In the genomic region with DNA sequence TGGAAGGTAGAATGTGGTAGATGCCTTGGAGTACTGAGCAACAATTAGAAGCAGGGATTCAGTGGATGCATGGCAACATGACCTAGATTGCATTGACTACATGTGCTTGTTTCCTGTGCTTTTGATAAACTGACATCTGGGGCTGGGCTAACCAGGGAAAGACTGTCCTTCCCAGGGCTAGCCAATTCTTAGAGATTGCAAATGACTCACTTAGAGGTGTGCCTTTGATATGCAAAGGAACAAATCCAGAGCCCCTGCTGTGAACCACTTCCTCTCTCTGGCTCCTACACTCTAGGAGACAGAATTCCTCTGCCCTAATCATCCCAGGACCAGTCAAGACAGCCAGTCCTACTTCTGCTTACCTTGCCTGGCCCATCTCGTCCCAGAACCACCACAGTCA, we compare ENCODE assay signal across 16 cellular contexts.
A peak's percentile ranks its signal among the peaks of the same experiment; 100 is the strongest.
DNase-seq lines count a peak whose midpoint lies in the region; ATAC-seq and TF ChIP-seq lines count a peak whose summit lies in the region.
"Had no signal": no experiment of that assay in that cellular context is flagged by ENCODE, and none has a peak within 500 bp of the region (broad histone marks: within the 10 kb centered on the region; RNA-seq: fewer than 3 reads in every experiment).

No MANE protein-coding gene starts in this region.

- H3K4me1 Mint-ChIP-seq in natural killer cell treated with Interleukin-12 subunit alpha and Interleukin-12 subunit beta and Interleukin-15 and Interleukin-18, amount 100 ng/mL, for 72 hours (ENCODE audit: low read depth in 2 of 2), result peaks cover 0 to 2% of the 10 kb centered on the region in 2 donors
- H3K4me1 Mint-ChIP-seq: naive B cell had no signal

- H3K27ac Mint-ChIP-seq in natural killer cell treated with Interleukin-12 subunit alpha and Interleukin-12 subunit beta and Interleukin-15 and Interleukin-18, amount 100 ng/mL, for 72 hours, result no peak overlapping the region
- H3K27ac Mint-ChIP-seq: activated CD4-positive, alpha-beta memory T cell treated with anti-CD3 and anti-CD28 coated beads for 36 hours; activated naive CD4-positive, alpha-beta T cell treated with anti-CD3 and anti-CD28 coated beads for 36 hours; CD8-positive, alpha-beta T cell; naive B cell had no signal

- DNase-seq in AG20443 (ENCODE audit: low spot score), result peak; percentile 22
- peak; percentile 79 for DNase-seq in brain microvascular endothelial cell
- peak; percentile 84 for DNase-seq in kidney tubule cell (ENCODE audit: low spot score)
- no peak for DNase-seq in NCI-H187 (lab: John Stamatoyannopoulos, UW)
- no peak for DNase-seq in natural killer cell treated with Interleukin-12 subunit alpha and Interleukin-12 subunit beta and Interleukin-15 and Interleukin-18, amount 100 ng/mL, for 72 hours (ENCODE audit: low spot score)
- DNase-seq in sciatic nerve (ENCODE audit: low spot score), result no peak
- DNase-seq: activated CD4-positive, alpha-beta memory T cell treated with anti-CD3 and anti-CD28 coated beads for 36 hours; CD8-positive, alpha-beta T cell; hypothalamus; naive B cell; NCI-H1092 treated with DMSO at 0.1 percent for 48 hours; upper lobe of right lung had no signal

- no peaks in the 10 kb centered on the region for H3K9me3 Mint-ChIP-seq in natural killer cell treated with Interleukin-12 subunit alpha and Interleukin-12 subunit beta and Interleukin-15 and Interleukin-18, amount 100 ng/mL, for 72 hours
- H3K9me3 Mint-ChIP-seq: activated CD4-positive, alpha-beta memory T cell treated with anti-CD3 and anti-CD28 coated beads for 36 hours; CD8-positive, alpha-beta T cell had no signal

- H3K27ac ChIP-seq in HUES48 (ENCODE audit: low read depth, low read length) (peak overlapping the region; percentile 92), brain microvascular endothelial cell (no peak overlapping the region)
- H3K27ac ChIP-seq: upper lobe of right lung had no signal

- no peak for TF ChIP-seq CTCF in brain microvascular endothelial cell (IDR thresholded peaks at IDR 0.05; ENCODE audit: low read depth, low read length, missing control alignments)

- no peak overlapping the region for H3K9ac ChIP-seq in HUES48 (ENCODE audit: low read depth, low read length)

- H3K27me3 Mint-ChIP-seq in natural killer cell treated with Interleukin-12 subunit alpha and Interleukin-12 subunit beta and Interleukin-15 and Interleukin-18, amount 100 ng/mL, for 72 hours, result peaks cover 0 to 17% of the 10 kb centered on the region in 2 donors
- H3K27me3 Mint-ChIP-seq: activated CD4-positive, alpha-beta memory T cell treated with anti-CD3 and anti-CD28 coated beads for 36 hours had no signal

- H3K4me3 ChIP-seq in HUES48 (ENCODE audit: low read depth, low read length), result 0 out of 2 replicates have a peak overlapping the region, but pooled peaks have one; percentile 19
- no peak overlapping the region for H3K4me3 ChIP-seq in brain microvascular endothelial cell (ENCODE audit: low read depth, low read length)
- H3K4me3 ChIP-seq: smooth muscle cell, upper lobe of right lung had no signal

- H3K36me3 Mint-ChIP-seq in natural killer cell treated with Interleukin-12 subunit alpha and Interleukin-12 subunit beta and Interleukin-15 and Interleukin-18, amount 100 ng/mL, for 72 hours, result no peaks in the 10 kb centered on the region
- H3K36me3 Mint-ChIP-seq: activated CD4-positive, alpha-beta memory T cell treated with anti-CD3 and anti-CD28 coated beads for 36 hours; CD8-positive, alpha-beta T cell; naive B cell had no signal

- H3K27me3 ChIP-seq in HUES48 (ENCODE audit: control insufficient read depth, insufficient read depth, low read length), result peaks cover 14% of the 10 kb centered on the region
- no peaks in the 10 kb centered on the region for H3K27me3 ChIP-seq in brain microvascular endothelial cell (replicated peaks)
- H3K27me3 ChIP-seq: upper lobe of right lung had no signal

- ATAC-seq in HG03175 (IDR thresholded peaks at IDR 0.05; ENCODE audit: unreplicated experiment) (no peak), sciatic nerve (no peak)
- no peak for ATAC-seq in natural killer cell treated with Interleukin-12 subunit alpha and Interleukin-12 subunit beta and Interleukin-15 and Interleukin-18, amount 100 ng/mL, for 72 hours
- ATAC-seq: CD8-positive, alpha-beta T cell; upper lobe of right lung had no signal

- intact Hi-C loops in sciatic nerve (cut with DNase I), result loop anchor here (10.0 kb wide), 1 partner anchor 762 kb away; no protein-coding TSS in a partner anchor

- in situ Hi-C loops in brain microvascular endothelial cell (cut with HindIII; ENCODE audit: low pct_ligation_motif_present, low sequenced_read_pairs), result no loop called here

- H3K4me1 ChIP-seq in HUES48 (ENCODE audit: control insufficient read depth, insufficient read depth, low read length), result peaks cover 13% of the 10 kb centered on the region

- H3K36me3 ChIP-seq in HUES48 (ENCODE audit: control insufficient read depth, insufficient read depth, low read length), result no peaks in the 10 kb centered on the region
- no peaks in the 10 kb centered on the region for H3K36me3 ChIP-seq in brain microvascular endothelial cell (replicated peaks)
- H3K36me3 ChIP-seq: upper lobe of right lung had no signal

- no peak overlapping the region for H3K4me3 Mint-ChIP-seq in natural killer cell treated with Interleukin-12 subunit alpha and Interleukin-12 subunit beta and Interleukin-15 and Interleukin-18, amount 100 ng/mL, for 72 hours
- H3K4me3 Mint-ChIP-seq: activated CD4-positive, alpha-beta memory T cell treated with anti-CD3 and anti-CD28 coated beads for 36 hours; activated naive CD4-positive, alpha-beta T cell treated with anti-CD3 and anti-CD28 coated beads for 36 hours; CD8-positive, alpha-beta T cell; naive B cell had no signal

- H3K9me3 ChIP-seq in HUES48 (ENCODE audit: control insufficient read depth, insufficient read depth, low read length), result no peaks in the 10 kb centered on the region
- H3K9me3 ChIP-seq: upper lobe of right lung had no signal

Comparison
In these comparisons a context has a peak if more than half of its experiments do, and no peak if none do; other contexts are left out.
1. DNase-seq: peak in AG20443 (single experiment), brain microvascular endothelial cell (single experiment) and kidney tubule cell (single experiment); none in NCI-H187 (0 of 2), natural killer cell treated with Interleukin-12 subunit alpha and Interleukin-12 subunit beta and Interleukin-15 and Interleukin-18, amount 100 ng/mL, for 72 hours (single experiment) and sciatic nerve (single experiment).